In genomic region chr12:94100254-94100653, GRCh38 we compare ENCODE assay signal across 8 cellular contexts. TPM values are rescaled to one million over a fixed set of nuclear protein-coding genes. Genes with fewer than 3 reads are reported as not detected.
DNase-seq lines count a peak whose midpoint lies in the region; ATAC-seq lines count a peak whose summit lies in the region.

No MANE protein-coding gene starts in this region.

- H3K27me3 Mint-ChIP-seq in activated CD4-positive, alpha-beta T cell treated with anti-CD3 and anti-CD28 coated beads for 36 hours, result peaks cover 5% of the 10 kb centered on the region

- H3K4me3 Mint-ChIP-seq in activated CD4-positive, alpha-beta T cell treated with anti-CD3 and anti-CD28 coated beads for 36 hours, result peak overlapping the region; percentile 76

- H3K9me3 Mint-ChIP-seq in activated CD4-positive, alpha-beta T cell treated with anti-CD3 and anti-CD28 coated beads for 36 hours (ENCODE audit: low read depth), result no peaks in the 10 kb centered on the region

- peak overlapping the region; percentile 91 for H3K27ac Mint-ChIP-seq in activated CD4-positive, alpha-beta T cell treated with anti-CD3 and anti-CD28 coated beads for 36 hours

- intact Hi-C loops in activated CD4-positive, alpha-beta T cell treated with anti-CD3 and anti-CD28 coated beads for 36 hours (cut with DNase I, micrococcal nuclease), result loop anchor here (1.0 to 10.0 kb wide), 6 partner anchors 423 to 1313 kb away; partner anchors contain the start of genes CRADD (in 2 of the 2) and UBE2N (in 1 of the 2)

- H3K36me3 Mint-ChIP-seq in activated CD4-positive, alpha-beta T cell treated with anti-CD3 and anti-CD28 coated beads for 36 hours (ENCODE audit: low read depth), result no peaks in the 10 kb centered on the region

- POLR2A ChIA-PET in activated CD4-positive, alpha-beta T cell treated with anti-CD3 and anti-CD28 coated beads for 36 hours (lab: Charles Lee), result no interaction called here

- DNase-seq in activated CD4-positive, alpha-beta T cell treated with anti-CD3 and anti-CD28 coated beads for 36 hours, result peak; percentile 75
- no peak for DNase-seq in activated CD4-positive, alpha-beta T cell treated with anti-CD3 and anti-CD28 coated beads for 1 hour
- DNase-seq in SK-N-DZ (ENCODE audit: low spot score) (peak; percentile 13), dermis blood vessel endothelial cell (peak; percentile 88), retina (no peak)
- peak; percentile 14 for DNase-seq in stimulated activated CD4-positive, alpha-beta T cell treated with anti-CD3 and anti-CD28 coated beads, Interleukin-4, amount 100 ng/mL, for 24 hours

- CTCF ChIA-PET in activated CD4-positive, alpha-beta T cell treated with anti-CD3 and anti-CD28 coated beads for 36 hours (lab: Charles Lee), result interaction anchor here (0.7 to 6.3 kb wide), 31 partner anchors 10 to 1111 kb away, joined by 3 to 175 read pairs (median 5); partner anchors contain the start of gene CRADD

- peak; percentile 64 for ATAC-seq in activated CD4-positive, alpha-beta T cell treated with anti-CD3 and anti-CD28 coated beads for 36 hours
- ATAC-seq in GM18868 (IDR thresholded peaks at IDR 0.05; ENCODE audit: unreplicated experiment) (no peak), GM18519 (IDR thresholded peaks at IDR 0.05; ENCODE audit: low FRiP score, unreplicated experiment) (no peak)

- H3K4me1 Mint-ChIP-seq in activated CD4-positive, alpha-beta T cell treated with anti-CD3 and anti-CD28 coated beads for 36 hours, result peaks cover 30% of the 10 kb centered on the region

RNA-seq across cellular contexts. Expression of gene PLXNC1, which starts 48.1 kb away (rescaled TPM):
- 1 to 10 TPM; 5.3 TPM for total RNA-seq in activated CD4-positive, alpha-beta T cell treated with anti-CD3 and anti-CD28 coated beads for 36 hours
- 0.50 and 0.96 TPM in 2 replicates for polyA plus RNA-seq in SK-N-DZ (2014; cell fraction: cytosol; rRNA removed)
- polyA plus RNA-seq in SK-N-DZ (2014; cell fraction: nucleus; rRNA removed), result 0.95 and 1.1 TPM in 2 replicates
- total RNA-seq in dermis blood vessel endothelial cell, result 0.17 and 0.23 TPM in 2 replicates

Comparison
In these comparisons a context has a peak if more than half of its experiments do, and no peak if none do; other contexts are left out.
1. DNase-seq: peak in activated CD4-positive, alpha-beta T cell treated with anti-CD3 and anti-CD28 coated beads for 36 hours (single experiment), SK-N-DZ (single experiment), dermis blood vessel endothelial cell (single experiment) and stimulated activated CD4-positive, alpha-beta T cell treated with anti-CD3 and anti-CD28 coated beads, Interleukin-4, amount 100 ng/mL, for 24 hours (single experiment); none in activated CD4-positive, alpha-beta T cell treated with anti-CD3 and anti-CD28 coated beads for 1 hour (single experiment) and retina (single experiment).